ENCODE assay signal across 8 cellular contexts in genomic region chr1:179954494-179955317, GRCh38.
DNase-seq lines count a peak whose midpoint lies in the region; ATAC-seq and FAIRE-seq lines count a peak whose summit lies in the region.

A gene with protein sequence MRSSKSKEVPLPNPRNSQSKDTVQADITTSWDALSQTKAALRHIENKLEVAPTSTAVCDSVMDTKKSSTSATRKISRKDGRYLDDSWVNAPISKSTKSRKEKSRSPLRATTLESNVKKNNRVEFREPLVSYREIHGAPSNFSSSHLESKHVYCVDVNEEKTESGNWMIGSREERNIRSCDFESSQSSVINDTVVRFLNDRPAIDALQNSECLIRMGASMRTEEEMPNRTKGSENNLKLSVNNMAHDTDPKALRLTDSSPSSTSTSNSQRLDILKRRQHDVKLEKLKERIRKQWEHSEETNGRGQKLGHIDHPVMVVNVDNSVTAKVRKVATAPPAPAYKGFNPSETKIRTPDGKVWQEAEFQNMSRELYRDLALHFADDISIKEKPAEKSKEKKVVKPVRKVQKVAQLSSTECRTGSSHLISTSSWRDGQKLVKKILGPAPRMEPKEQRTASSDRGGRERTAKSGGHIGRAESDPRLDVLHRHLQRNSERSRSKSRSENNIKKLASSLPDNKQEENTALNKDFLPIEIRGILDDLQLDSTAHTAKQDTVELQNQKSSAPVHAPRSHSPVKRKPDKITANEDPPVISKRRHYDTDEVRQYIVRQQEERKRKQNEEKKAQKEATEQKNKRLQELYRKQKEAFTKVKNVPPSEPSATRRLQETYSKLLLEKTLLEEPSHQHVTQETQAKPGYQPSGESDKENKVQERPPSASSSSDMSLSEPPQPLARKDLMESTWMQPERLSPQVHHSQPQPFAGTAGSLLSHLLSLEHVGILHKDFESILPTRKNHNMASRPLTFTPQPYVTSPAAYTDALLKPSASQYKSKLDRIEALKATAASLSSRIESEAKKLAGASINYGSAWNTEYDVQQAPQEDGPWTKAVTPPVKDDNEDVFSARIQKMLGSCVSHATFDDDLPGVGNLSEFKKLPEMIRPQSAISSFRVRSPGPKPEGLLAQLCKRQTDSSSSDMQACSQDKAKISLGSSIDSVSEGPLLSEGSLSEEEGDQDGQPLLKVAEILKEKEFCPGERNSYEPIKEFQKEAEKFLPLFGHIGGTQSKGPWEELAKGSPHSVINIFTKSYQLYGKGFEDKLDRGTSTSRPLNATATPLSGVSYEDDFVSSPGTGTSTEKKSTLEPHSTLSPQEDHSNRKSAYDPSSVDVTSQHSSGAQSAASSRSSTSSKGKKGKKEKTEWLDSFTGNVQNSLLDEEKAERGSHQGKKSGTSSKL (N-terminal part only) (plus strand): TSS chr1:179954810. CDS start chr1:179986182, 31,372 bp downstream.

- peak within 1 kb of the TSS; percentile 90 to 92 for H3K27ac Mint-ChIP-seq in effector memory CD8-positive, alpha-beta T cell

- H3K4me1 Mint-ChIP-seq in effector memory CD8-positive, alpha-beta T cell (ENCODE audit: low read depth in 2 of 2), result peaks cover 26 to 47% of the 10 kb centered on the region in 2 donors

- peak within 1 kb of the TSS; percentile 84 to 86 for H3K4me3 Mint-ChIP-seq in effector memory CD8-positive, alpha-beta T cell

- DNase-seq in COLO829 (ENCODE audit: low spot score) (peak; percentile 91), HTR-8/SVneo (ENCODE audit: insufficient read length, low spot score) (peak; percentile 92), NOMO-1 treated with dmso at 0.1 percent for 144 hours (lab: John Stamatoyannopoulos, UW; ENCODE audit: unreplicated experiment) (peak; percentile 99), medulla oblongata (ENCODE audit: extremely low spot score) (peak; percentile 98)
- DNase-seq in activated CD8-positive, alpha-beta memory T cell treated with anti-CD3 and anti-CD28 coated beads for 48 hours (ENCODE audit: low read depth in 2 of 3, low spot score in 2 of 3), result peak; percentile 84 to 90 (median 90)
- peak; percentile 96 to 98 (median 97) for DNase-seq in effector memory CD8-positive, alpha-beta T cell
- peak; percentile 96 for DNase-seq in stimulated activated CD8-positive, alpha-beta memory T cell treated with anti-CD3 and anti-CD28 coated beads, Interleukin-12 subunit alpha, Interleukin-12 subunit beta, amount 100 ng/mL, for 1 hour (ENCODE audit: low read depth)

- no peaks in the 10 kb centered on the region for H3K9me3 Mint-ChIP-seq in effector memory CD8-positive, alpha-beta T cell

- no peaks in the 10 kb centered on the region for H3K27me3 Mint-ChIP-seq in effector memory CD8-positive, alpha-beta T cell

- peak; percentile 97 for FAIRE-seq in HTR-8/SVneo (lab: Jason Lieb, UNC)

- H3K36me3 Mint-ChIP-seq in effector memory CD8-positive, alpha-beta T cell (ENCODE audit: insufficient read depth), result peaks cover 20% of the 10 kb centered on the region

- peak; percentile 93 for ATAC-seq in GM21367 (IDR thresholded peaks at IDR 0.05; ENCODE audit: unreplicated experiment)
- peak; percentile 86 for ATAC-seq in effector memory CD8-positive, alpha-beta T cell (replicated peaks)

Comparison
In these comparisons a context has a peak if more than half of its experiments do, and no peak if none do; other contexts are left out.
1. Peak in every context shown above with its lines: DNase-seq and ATAC-seq.